ENCODE assay signal across 25 cellular contexts in genomic region chr2:195590866-195591215, GRCh38.
A peak's percentile ranks its signal among the peaks of the same experiment; 100 is the strongest.
DNase-seq lines count a peak whose midpoint lies in the region; ATAC-seq and TF ChIP-seq lines count a peak whose summit lies in the region.
"Had no signal": no experiment of that assay in that cellular context is flagged by ENCODE, and none has a peak within 500 bp of the region (broad histone marks: within the 10 kb centered on the region; RNA-seq: fewer than 3 reads in every experiment).

No MANE protein-coding gene starts in this region.

- H3K4me3 Mint-ChIP-seq in CD4-positive, CD25-positive, alpha-beta regulatory T cell, result peak overlapping the region in 1 of 4 donors; percentile 13
- H3K4me3 Mint-ChIP-seq: activated T-helper 1 cell treated with anti-CD3 and anti-CD28 coated beads, Interleukin-12 subunit alpha, Interleukin-12 subunit beta, Interleukin-2, Interleukin-4 antibody, amounts not matched to agents 30 ng/mL and 10 ng/mL and 1 ng/mL, durations not matched to agents 14 hours and 24 hours and 36 hours; effector memory CD8-positive, alpha-beta T cell; natural killer cell treated with Interleukin-12 subunit alpha and Interleukin-12 subunit beta and Interleukin-15 and Interleukin-18, amount 100 ng/mL, for 72 hours; T-helper 1 cell treated with Interleukin-12 subunit alpha and Interleukin-12 subunit beta and Interleukin-4 antibody, amounts not matched to agents 30 μg/mL and 1 μg/mL, for 36 hours had no signal

- peak overlapping the region in 2 of 3 donors; percentile 14 to 35 for H3K27ac Mint-ChIP-seq in CD4-positive, CD25-positive, alpha-beta regulatory T cell
- H3K27ac Mint-ChIP-seq: activated T-helper 1 cell treated with anti-CD3 and anti-CD28 coated beads, Interleukin-12 subunit alpha, Interleukin-12 subunit beta, Interleukin-2, Interleukin-4 antibody, amounts not matched to agents 30 ng/mL and 10 ng/mL and 1 ng/mL, durations not matched to agents 14 hours and 24 hours and 36 hours; effector memory CD8-positive, alpha-beta T cell; natural killer cell treated with Interleukin-12 subunit alpha and Interleukin-12 subunit beta and Interleukin-15 and Interleukin-18, amount 100 ng/mL, for 72 hours; T-helper 1 cell treated with Interleukin-12 subunit alpha and Interleukin-12 subunit beta and Interleukin-4 antibody, amounts not matched to agents 30 μg/mL and 1 μg/mL, for 36 hours had no signal

- intact Hi-C loops in heart right ventricle (cut with DNase I) (no loop called here), mucosa of descending colon (cut with DNase I, micrococcal nuclease) (no loop called here), stomach (cut with DNase I; ENCODE audit: low total_unique reads) (no loop called here)

- peaks cover 12 to 32% (median 18%) of the 10 kb centered on the region in 4 donors for H3K4me1 Mint-ChIP-seq in CD4-positive, CD25-positive, alpha-beta regulatory T cell

- ATAC-seq in CD4-positive, CD25-positive, alpha-beta regulatory T cell (ENCODE audit: low read depth in 2 of 2), result no peak
- ATAC-seq in heart right ventricle (peak in 5 of 8 donors; percentile 15 to 36 (median 30)), mucosa of descending colon (peak; percentile 78)
- ATAC-seq: activated CD4-positive, CD25-positive, alpha-beta regulatory T cell treated with anti-CD3 and anti-CD28 coated beads, Interleukin-2, amount 50 U/mL, for 24 hours; effector memory CD8-positive, alpha-beta T cell; natural killer cell treated with Interleukin-12 subunit alpha and Interleukin-12 subunit beta and Interleukin-15 and Interleukin-18, amount 100 ng/mL, for 72 hours had no signal

- DNase-seq in CD4-positive, CD25-positive, alpha-beta regulatory T cell, result no peak
- DNase-seq in MV-4-11 (lab: John Stamatoyannopoulos, UW), result peak; percentile 58
- DNase-seq in heart right ventricle, result no peak
- peak in 1 of 3 donors; percentile 60 for DNase-seq in mucosa of descending colon
- no peak for DNase-seq in MG63
- DNase-seq in effector CD8-positive, alpha-beta T cell (lab: John Stamatoyannopoulos, UW), result no peak
- DNase-seq in stomach, result no peak
- DNase-seq in GM19238 (ENCODE audit: insufficient read length, low spot score), result no peak
- DNase-seq: activated CD4-positive, alpha-beta T cell treated with anti-CD3 and anti-CD28 coated beads, Interleukin-2, amount 50 U/mL, for 48 hours; activated naive CD4-positive, alpha-beta T cell treated with anti-CD3 and anti-CD28 coated beads, Interleukin-2, amount 50 U/mL, for 16 hours; amniotic stem cell; C1 segment of cervical spinal cord; effector memory CD8-positive, alpha-beta T cell; erythroblast; foreskin fibroblast; head of caudate nucleus; NCI-H1436 treated with DMSO at 0.1 percent for 48 hours; NCI-H510A; SK-N-SH; stimulated activated CD4-positive, alpha-beta T cell treated with anti-CD3 and anti-CD28 coated beads, Interleukin-2, amount 100 ng/mL, for 48 hours had no signal

- H3K36me3 Mint-ChIP-seq in CD4-positive, CD25-positive, alpha-beta regulatory T cell, result peaks cover 6% of the 10 kb centered on the region
- H3K36me3 Mint-ChIP-seq: natural killer cell treated with Interleukin-12 subunit alpha and Interleukin-12 subunit beta and Interleukin-15 and Interleukin-18, amount 100 ng/mL, for 72 hours had no signal

- no peaks in the 10 kb centered on the region for H3K36me3 ChIP-seq in CD4-positive, CD25-positive, alpha-beta regulatory T cell (ENCODE audit: control insufficient read depth, insufficient read depth, low read length)
- H3K36me3 ChIP-seq in heart right ventricle (no peaks in the 10 kb centered on the region), mucosa of descending colon (ENCODE audit: low read depth) (no peaks in the 10 kb centered on the region), MG63 (no peaks in the 10 kb centered on the region), stomach (no peaks in the 10 kb centered on the region)

- TF ChIP-seq EP300 in stomach (IDR thresholded peaks at IDR 0.05), result no peak

- H3K27me3 Mint-ChIP-seq in CD4-positive, CD25-positive, alpha-beta regulatory T cell, result no peaks in the 10 kb centered on the region
- H3K27me3 Mint-ChIP-seq: effector memory CD8-positive, alpha-beta T cell; natural killer cell treated with Interleukin-12 subunit alpha and Interleukin-12 subunit beta and Interleukin-15 and Interleukin-18, amount 100 ng/mL, for 72 hours had no signal

- 66 to 74% methylated on average over 1 of the region's 1 CpG for WGBS in heart right ventricle, 2 donors
- 20 to 31% (median 27%) methylated on average over 1 of the region's 1 CpG for WGBS in stomach, 5 donors

- no peak overlapping the region for H3K27ac ChIP-seq in CD4-positive, CD25-positive, alpha-beta regulatory T cell (ENCODE audit: insufficient read depth, low read length, poor library complexity, severe bottlenecking)
- peak overlapping the region in 5 of 10 donors; percentile 8 to 80 (median 63) for H3K27ac ChIP-seq in heart right ventricle
- no peak overlapping the region for H3K27ac ChIP-seq in stomach
- H3K27ac ChIP-seq: coronary artery had no signal

- no peaks in the 10 kb centered on the region for H3K9me3 ChIP-seq in CD4-positive, CD25-positive, alpha-beta regulatory T cell (ENCODE audit: control insufficient read depth in 2 of 2, low read length in 2 of 2)
- H3K9me3 ChIP-seq in heart right ventricle (no peaks in the 10 kb centered on the region), mucosa of descending colon (no peaks in the 10 kb centered on the region), MG63 (no peaks in the 10 kb centered on the region), stomach (peaks cover 0 to 3% (median 0%) of the 10 kb centered on the region in 4 donors)
- H3K9me3 ChIP-seq: SK-N-SH had no signal

- no peak for TF ChIP-seq CTCF in heart right ventricle (IDR thresholded peaks at IDR 0.05)
- no peak for TF ChIP-seq CTCF in mucosa of descending colon (IDR thresholded peaks at IDR 0.05)
- TF ChIP-seq CTCF in stomach (IDR thresholded peaks at IDR 0.05), result no peak

- no peaks in the 10 kb centered on the region for H3K4me1 ChIP-seq in CD4-positive, CD25-positive, alpha-beta regulatory T cell (ENCODE audit: control insufficient read depth, insufficient read depth, low read length, poor library complexity, severe bottlenecking)
- H3K4me1 ChIP-seq in heart right ventricle (peaks cover 0 to 27% (median 0%) of the 10 kb centered on the region in 9 donors), mucosa of descending colon (ENCODE audit: low read depth) (no peaks in the 10 kb centered on the region), stomach (peaks cover 0 to 15% (median 6%) of the 10 kb centered on the region in 4 donors)

- no peaks in the 10 kb centered on the region for H3K27me3 ChIP-seq in CD4-positive, CD25-positive, alpha-beta regulatory T cell (ENCODE audit: control insufficient read depth, insufficient read depth, low read length)
- H3K27me3 ChIP-seq in heart right ventricle (no peaks in the 10 kb centered on the region), MG63 (no peaks in the 10 kb centered on the region), stomach (no peaks in the 10 kb centered on the region)

- TF ChIP-seq POLR2A in stomach (IDR thresholded peaks at IDR 0.05), result no peak

- peaks cover 0 to 6% (median 4%) of the 10 kb centered on the region in 7 donors for H3K9me3 Mint-ChIP-seq in CD4-positive, CD25-positive, alpha-beta regulatory T cell
- H3K9me3 Mint-ChIP-seq: natural killer cell treated with Interleukin-12 subunit alpha and Interleukin-12 subunit beta and Interleukin-15 and Interleukin-18, amount 100 ng/mL, for 72 hours had no signal

- no peak overlapping the region for H3K4me3 ChIP-seq in CD4-positive, CD25-positive, alpha-beta regulatory T cell (ENCODE audit: low read depth, low read length)
- no peak overlapping the region for H3K4me3 ChIP-seq in heart right ventricle
- H3K4me3 ChIP-seq in mucosa of descending colon, result no peak overlapping the region
- H3K4me3 ChIP-seq in MG63, result no peak overlapping the region
- no peak overlapping the region for H3K4me3 ChIP-seq in stomach
- H3K4me3 ChIP-seq: coronary artery had no signal

Comparison
In these comparisons a context has a peak if more than half of its experiments do, and no peak if none do; other contexts are left out.
1. ATAC-seq: peak in heart right ventricle (5 of 8) and mucosa of descending colon (single experiment); none in CD4-positive, CD25-positive, alpha-beta regulatory T cell (0 of 2).